In genomic region chr5:19462019-19462418, GRCh38 we compare ENCODE assay signal across 22 cellular contexts.
A peak's percentile ranks its signal among the peaks of the same experiment; 100 is the strongest.
DNase-seq lines count a peak whose midpoint lies in the region; ATAC-seq, FAIRE-seq and TF ChIP-seq lines count a peak whose summit lies in the region.
"Had no signal": no experiment of that assay in that cellular context is flagged by ENCODE, and none has a peak within 500 bp of the region (broad histone marks: within the 10 kb centered on the region; RNA-seq: fewer than 3 reads in every experiment).

No MANE protein-coding gene starts in this region.

- DNase-seq in EL (peak; percentile 3), H54 (ENCODE audit: insufficient read length, low spot score) (no peak), OCI-LY7 (ENCODE audit: low spot score) (no peak), astrocyte of the hippocampus (ENCODE audit: low read depth, low spot score) (peak; percentile 22), heart left ventricle (no peak)
- DNase-seq in activated CD8-positive, alpha-beta T cell treated with anti-CD3 and anti-CD28 coated beads, Interleukin-2, amount 10 ng/mL, durations not matched to agents 7 days and 5 days = no peak
- no peak for DNase-seq in T-helper 2 cell treated with Interferon-gamma antibody and Interleukin-4, amounts not matched to agents 5 μg/mL and 100 μg/mL, for 36 hours (ENCODE audit: low spot score)
- no peak for DNase-seq in activated CD4-positive, alpha-beta T cell treated with anti-CD3 and anti-CD28 coated beads, Interleukin-2, amount 10 ng/mL, durations not matched to agents 24 days and 14 days
- DNase-seq: Caco-2; CD4-positive, CD25-positive, alpha-beta regulatory T cell; CD8-positive, alpha-beta T cell; DMS153; DND-41; GF-D8; GOT3; H7 had no signal

- ATAC-seq in activated CD8-positive, alpha-beta T cell treated with anti-CD3 and anti-CD28 coated beads, Interleukin-2, amount 10 ng/mL, durations not matched to agents 7 days and 5 days = no peak
- ATAC-seq in heart left ventricle = no peak
- ATAC-seq: CD8-positive, alpha-beta T cell; HCT116 had no signal

- H3K4me1 ChIP-seq in OCI-LY7 (ENCODE audit: insufficient read depth, low read length, poor library complexity, severe bottlenecking) = no peaks in the 10 kb centered on the region
- no peaks in the 10 kb centered on the region for H3K4me1 ChIP-seq in heart left ventricle
- H3K4me1 ChIP-seq: BLaER1, Caco-2 had no signal

- H3K9me3 ChIP-seq in OCI-LY7 (ENCODE audit: low read length) (no peaks in the 10 kb centered on the region), heart left ventricle (peaks cover 0 to under 1% (median 0%) of the 10 kb centered on the region in 12 donors)
- H3K9me3 ChIP-seq: BLaER1, Caco-2 had no signal

- H3K27ac ChIP-seq in OCI-LY7 (ENCODE audit: low read depth, low read length, poor library complexity, severe bottlenecking) (no peak overlapping the region), heart left ventricle (no peak overlapping the region)
- H3K27ac ChIP-seq: BLaER1, C4-2B had no signal

- no peaks in the 10 kb centered on the region for H3K4me1 Mint-ChIP-seq in activated CD8-positive, alpha-beta T cell treated with anti-CD3 and anti-CD28 coated beads, Interleukin-2, amount 10 ng/mL, durations not matched to agents 7 days and 5 days (ENCODE audit: low read depth)
- H3K4me1 Mint-ChIP-seq in T-helper 2 cell treated with Interferon-gamma antibody and Interleukin-4, amounts not matched to agents 5 μg/mL and 100 μg/mL, for 36 hours (ENCODE audit: low read depth) = no peaks in the 10 kb centered on the region
- H3K4me1 Mint-ChIP-seq in activated CD4-positive, alpha-beta T cell treated with anti-CD3 and anti-CD28 coated beads, Interleukin-2, amount 10 ng/mL, durations not matched to agents 24 days and 14 days = no peaks in the 10 kb centered on the region
- H3K4me1 Mint-ChIP-seq: B cell; CD4-positive, CD25-positive, alpha-beta regulatory T cell had no signal

- no peak for TF ChIP-seq CTCF in OCI-LY7 (conservative IDR thresholded peaks at IDR 0.05; ENCODE audit: low read length)
- no peak for TF ChIP-seq CTCF in heart left ventricle (IDR thresholded peaks at IDR 0.05)

- no peak overlapping the region for H3K4me3 ChIP-seq in OCI-LY7 (ENCODE audit: low read depth, low read length, poor library complexity, severe bottlenecking)
- no peak overlapping the region for H3K4me3 ChIP-seq in heart left ventricle
- H3K4me3 ChIP-seq: BLaER1 had no signal

- H4K20me1 ChIP-seq in OCI-LY7 (ENCODE audit: insufficient read depth, low read length) = no peaks in the 10 kb centered on the region
- H4K20me1 ChIP-seq: BLaER1 had no signal

- no peaks in the 10 kb centered on the region for H3K79me2 ChIP-seq in OCI-LY7 (ENCODE audit: insufficient read depth, low read depth, low read length)

- BruUV-seq in OCI-LY7 (replicated peaks; lab: Mats Ljungman, UMichigan) = no TSS peak

- 26 to 38% (median 31%) methylated on average over 1 of the region's 1 CpG for WGBS in heart left ventricle, 4 donors

- H3K27ac Mint-ChIP-seq in activated CD8-positive, alpha-beta T cell treated with anti-CD3 and anti-CD28 coated beads, Interleukin-2, amount 10 ng/mL, durations not matched to agents 7 days and 5 days = no peak overlapping the region
- H3K27ac Mint-ChIP-seq in T-helper 2 cell treated with Interferon-gamma antibody and Interleukin-4, amounts not matched to agents 5 μg/mL and 100 μg/mL, for 36 hours = no peak overlapping the region
- H3K27ac Mint-ChIP-seq in activated CD4-positive, alpha-beta T cell treated with anti-CD3 and anti-CD28 coated beads, Interleukin-2, amount 10 ng/mL, durations not matched to agents 24 days and 14 days = no peak overlapping the region
- H3K27ac Mint-ChIP-seq: B cell; CD4-positive, CD25-positive, alpha-beta regulatory T cell; CD8-positive, alpha-beta T cell had no signal

- no peaks in the 10 kb centered on the region for H3K27me3 ChIP-seq in heart left ventricle
- H3K27me3 ChIP-seq: BLaER1 had no signal

- H3K4me2 ChIP-seq in OCI-LY7 (ENCODE audit: low read length) = no peak overlapping the region
- H3K4me2 ChIP-seq: BLaER1 had no signal

- FAIRE-seq in H54 (lab: Jason Lieb, UNC) = peak; percentile 55
- FAIRE-seq: GM12891, GM18507 had no signal

- intact Hi-C loops in OCI-LY7 (cut with micrococcal nuclease; ENCODE audit: unreplicated experiment) = no loop called here
- intact Hi-C loops in heart left ventricle (cut with DNase I) = no loop called here
- intact Hi-C loops in activated CD4-positive, alpha-beta T cell treated with anti-CD3 and anti-CD28 coated beads, Interleukin-2, amount 10 ng/mL, durations not matched to agents 24 days and 14 days (cut with micrococcal nuclease) = no loop called here

- H3K36me3 ChIP-seq in OCI-LY7 (ENCODE audit: insufficient read depth, low read length) = no peaks in the 10 kb centered on the region
- no peaks in the 10 kb centered on the region for H3K36me3 ChIP-seq in heart left ventricle
- H3K36me3 ChIP-seq: BLaER1 had no signal

- POLR2A ChIA-PET in OCI-LY7 (lab: Charles Lee) = interaction anchor here (0.6 kb wide), 2 partner anchors 23 to 511 kb away, joined by 3 to 4 read pairs; no protein-coding TSS in a partner anchor
- POLR2A ChIA-PET in activated CD8-positive, alpha-beta T cell treated with anti-CD3 and anti-CD28 coated beads, Interleukin-2, amount 10 ng/mL, durations not matched to agents 7 days and 5 days (lab: Charles Lee) = no interaction called here

- CTCF ChIA-PET in OCI-LY7 (lab: Charles Lee; ENCODE audit: unreplicated experiment) = no interaction called here
- CTCF ChIA-PET in activated CD8-positive, alpha-beta T cell treated with anti-CD3 and anti-CD28 coated beads, Interleukin-2, amount 10 ng/mL, durations not matched to agents 7 days and 5 days (lab: Charles Lee) = no interaction called here

- peaks cover 16% of the 10 kb centered on the region for H3K9me3 Mint-ChIP-seq in activated CD8-positive, alpha-beta T cell treated with anti-CD3 and anti-CD28 coated beads, Interleukin-2, amount 10 ng/mL, durations not matched to agents 7 days and 5 days (ENCODE audit: insufficient read depth)
- peaks cover 39% of the 10 kb centered on the region for H3K9me3 Mint-ChIP-seq in T-helper 2 cell treated with Interferon-gamma antibody and Interleukin-4, amounts not matched to agents 5 μg/mL and 100 μg/mL, for 36 hours
- H3K9me3 Mint-ChIP-seq in activated CD4-positive, alpha-beta T cell treated with anti-CD3 and anti-CD28 coated beads, Interleukin-2, amount 10 ng/mL, durations not matched to agents 24 days and 14 days = peaks cover 3% of the 10 kb centered on the region

- no peaks in the 10 kb centered on the region for H3K36me3 Mint-ChIP-seq in activated CD8-positive, alpha-beta T cell treated with anti-CD3 and anti-CD28 coated beads, Interleukin-2, amount 10 ng/mL, durations not matched to agents 7 days and 5 days (ENCODE audit: low read depth)
- H3K36me3 Mint-ChIP-seq in T-helper 2 cell treated with Interferon-gamma antibody and Interleukin-4, amounts not matched to agents 5 μg/mL and 100 μg/mL, for 36 hours (ENCODE audit: low read depth) = no peaks in the 10 kb centered on the region
- H3K36me3 Mint-ChIP-seq in activated CD4-positive, alpha-beta T cell treated with anti-CD3 and anti-CD28 coated beads, Interleukin-2, amount 10 ng/mL, durations not matched to agents 24 days and 14 days (ENCODE audit: low read depth) = no peaks in the 10 kb centered on the region
- H3K36me3 Mint-ChIP-seq: CD4-positive, CD25-positive, alpha-beta regulatory T cell; CD8-positive, alpha-beta T cell had no signal

- TF ChIP-seq POLR2A in H54 (IDR thresholded peaks at IDR 0.05; ENCODE audit: low read depth, low read length) = no peak
- no peak for TF ChIP-seq POLR2A in heart left ventricle (IDR thresholded peaks at IDR 0.05)

- no peak overlapping the region for H3K4me3 Mint-ChIP-seq in activated CD8-positive, alpha-beta T cell treated with anti-CD3 and anti-CD28 coated beads, Interleukin-2, amount 10 ng/mL, durations not matched to agents 7 days and 5 days
- H3K4me3 Mint-ChIP-seq in T-helper 2 cell treated with Interferon-gamma antibody and Interleukin-4, amounts not matched to agents 5 μg/mL and 100 μg/mL, for 36 hours = no peak overlapping the region
- H3K4me3 Mint-ChIP-seq in activated CD4-positive, alpha-beta T cell treated with anti-CD3 and anti-CD28 coated beads, Interleukin-2, amount 10 ng/mL, durations not matched to agents 24 days and 14 days = no peak overlapping the region
- H3K4me3 Mint-ChIP-seq: B cell; CD4-positive, CD25-positive, alpha-beta regulatory T cell; CD8-positive, alpha-beta T cell had no signal

- 0 out of 2 replicates have a peak overlapping the region, but pooled peaks have one; percentile 21 for H2AFZ ChIP-seq in OCI-LY7 (ENCODE audit: low read length)

- no peaks in the 10 kb centered on the region for H3K27me3 Mint-ChIP-seq in activated CD8-positive, alpha-beta T cell treated with anti-CD3 and anti-CD28 coated beads, Interleukin-2, amount 10 ng/mL, durations not matched to agents 7 days and 5 days (ENCODE audit: low read depth)
- H3K27me3 Mint-ChIP-seq in T-helper 2 cell treated with Interferon-gamma antibody and Interleukin-4, amounts not matched to agents 5 μg/mL and 100 μg/mL, for 36 hours (ENCODE audit: low read depth) = no peaks in the 10 kb centered on the region
- no peaks in the 10 kb centered on the region for H3K27me3 Mint-ChIP-seq in activated CD4-positive, alpha-beta T cell treated with anti-CD3 and anti-CD28 coated beads, Interleukin-2, amount 10 ng/mL, durations not matched to agents 24 days and 14 days
- H3K27me3 Mint-ChIP-seq: B cell; CD4-positive, CD25-positive, alpha-beta regulatory T cell had no signal

- H3K9me2 ChIP-seq in OCI-LY7 (ENCODE audit: insufficient read depth, low read length) = no peaks in the 10 kb centered on the region

Comparison
In these comparisons a context has a peak if more than half of its experiments do, and no peak if none do; other contexts are left out.
1. DNase-seq: peak in EL (single experiment) and astrocyte of the hippocampus (single experiment); none in H54 (single experiment), OCI-LY7 (single experiment), activated CD8-positive, alpha-beta T cell treated with anti-CD3 and anti-CD28 coated beads, Interleukin-2, amount 10 ng/mL, durations not matched to agents 7 days and 5 days (single experiment), T-helper 2 cell treated with Interferon-gamma antibody and Interleukin-4, amounts not matched to agents 5 μg/mL and 100 μg/mL, for 36 hours (single experiment), heart left ventricle (0 of 5) and activated CD4-positive, alpha-beta T cell treated with anti-CD3 and anti-CD28 coated beads, Interleukin-2, amount 10 ng/mL, durations not matched to agents 24 days and 14 days (single experiment).